ENCODE assay signal across 10 cellular contexts in genomic region chr10:83680470-83680891, GRCh38.
DNase-seq lines count a peak whose midpoint lies in the region; ATAC-seq and TF ChIP-seq lines count a peak whose summit lies in the region.
"Had no signal": no experiment of that assay in that cellular context is flagged by ENCODE, and none has a peak within 500 bp of the region (broad histone marks: within the 10 kb centered on the region; RNA-seq: fewer than 3 reads in every experiment).

No MANE protein-coding gene starts in this region.

- no peak overlapping the region for H2BK5ac ChIP-seq in mesenchymal stem cell (ENCODE audit: low read depth, low read length, poor library complexity, severe bottlenecking)

- H3K27ac ChIP-seq in mesenchymal stem cell (ENCODE audit: low read length, poor library complexity, severe bottlenecking) (no peak overlapping the region), ascending aorta (no peak overlapping the region)
- H3K27ac ChIP-seq in CD8-positive, alpha-beta T cell (ENCODE audit: low read depth, low read length), result no peak overlapping the region
- H3K27ac ChIP-seq: A549 had no signal

- H3K18ac ChIP-seq in mesenchymal stem cell (ENCODE audit: low read depth in 1 of 2, low read length in 2 of 2), result no peak overlapping the region

- H2BK120ac ChIP-seq in mesenchymal stem cell (ENCODE audit: low read depth, low read length), result no peak overlapping the region

- peaks cover 3% of the 10 kb centered on the region for H3K4me1 Mint-ChIP-seq in CD8-positive, alpha-beta T cell (ENCODE audit: low read depth)

- H3K4me3 Mint-ChIP-seq in CD8-positive, alpha-beta T cell, result no peak overlapping the region

- no peak overlapping the region for H2BK15ac ChIP-seq in mesenchymal stem cell (ENCODE audit: low read depth, poor library complexity, severe bottlenecking)

- WGBS in mesenchymal stem cell, result 85% methylated on average over 5 of the region's 7 CpGs

- no peak overlapping the region for H4K91ac ChIP-seq in mesenchymal stem cell (ENCODE audit: low read length)

- no peaks in the 10 kb centered on the region for H3K36me3 ChIP-seq in mesenchymal stem cell (ENCODE audit: control insufficient read depth in 1 of 2, insufficient read depth in 2 of 2, low read depth in 1 of 2, low read length in 2 of 2)
- H3K36me3 ChIP-seq in ascending aorta, result no peaks in the 10 kb centered on the region
- no peaks in the 10 kb centered on the region for H3K36me3 ChIP-seq in CD8-positive, alpha-beta T cell (ENCODE audit: insufficient read depth, low read length)

- DNase-seq in NCI-H2171 treated with DMSO at 0.1 percent for 48 hours (lab: John Stamatoyannopoulos, UW) (peak; percentile 31), NCI-H2171 (lab: John Stamatoyannopoulos, UW) (no peak), mesenchymal stem cell (no peak), ascending aorta (ENCODE audit: low spot score in 2 of 2) (no peak), NCI-H1105 (lab: John Stamatoyannopoulos, UW) (no peak)
- DNase-seq in CD8-positive, alpha-beta T cell, result no peak
- DNase-seq: NCI-H69 had no signal

- no peak overlapping the region for H3K14ac ChIP-seq in mesenchymal stem cell (ENCODE audit: low read length in 2 of 2)

- H3K27me3 Mint-ChIP-seq in CD8-positive, alpha-beta T cell (ENCODE audit: low read depth), result no peaks in the 10 kb centered on the region

- CTCF ChIA-PET in CD8-positive, alpha-beta T cell (lab: Charles Lee), result no interaction called here

- ATAC-seq in GM21576 (IDR thresholded peaks at IDR 0.05; ENCODE audit: unreplicated experiment) (peak; percentile 98), HG03457 (IDR thresholded peaks at IDR 0.05; ENCODE audit: unreplicated experiment) (peak; percentile 97)
- no peak for ATAC-seq in CD8-positive, alpha-beta T cell
- ATAC-seq: A549 had no signal

- no peak overlapping the region for H3K4me3 ChIP-seq in mesenchymal stem cell (ENCODE audit: insufficient read depth in 1 of 2, low read depth in 1 of 2, low read length in 2 of 2)
- H3K4me3 ChIP-seq in ascending aorta, result no peak overlapping the region
- no peak overlapping the region for H3K4me3 ChIP-seq in CD8-positive, alpha-beta T cell (ENCODE audit: low read depth, low read length)
- H3K4me3 ChIP-seq: A549 had no signal

- no peak overlapping the region for H2BK12ac ChIP-seq in mesenchymal stem cell (ENCODE audit: low read length in 2 of 2)

- no peak overlapping the region for H3K9ac ChIP-seq in mesenchymal stem cell (ENCODE audit: low read length)

- POLR2A ChIA-PET in CD8-positive, alpha-beta T cell (lab: Charles Lee), result no interaction called here

- H2AFZ ChIP-seq in mesenchymal stem cell (ENCODE audit: low read depth, low read length), result no peak overlapping the region

- no peaks in the 10 kb centered on the region for H3K9me3 ChIP-seq in mesenchymal stem cell (ENCODE audit: control insufficient read depth, low read length)
- no peaks in the 10 kb centered on the region for H3K9me3 ChIP-seq in ascending aorta
- no peaks in the 10 kb centered on the region for H3K9me3 ChIP-seq in CD8-positive, alpha-beta T cell (ENCODE audit: low read length)
- H3K9me3 ChIP-seq: A549 had no signal

- TF ChIP-seq CTCF in ascending aorta (IDR thresholded peaks at IDR 0.05), result no peak
- TF ChIP-seq CTCF in CD8-positive, alpha-beta T cell (IDR thresholded peaks at IDR 0.05), result no peak

- no peak overlapping the region for H3K4ac ChIP-seq in mesenchymal stem cell (ENCODE audit: low read depth in 1 of 2, low read length in 2 of 2)

- H3K27me3 ChIP-seq in mesenchymal stem cell (ENCODE audit: control insufficient read depth in 1 of 2, insufficient read depth in 1 of 2, low read length in 2 of 2), result no peaks in the 10 kb centered on the region
- H3K27me3 ChIP-seq in ascending aorta, result no peaks in the 10 kb centered on the region
- no peaks in the 10 kb centered on the region for H3K27me3 ChIP-seq in CD8-positive, alpha-beta T cell (ENCODE audit: insufficient read depth, low read length)

- H3K4me2 ChIP-seq in mesenchymal stem cell (ENCODE audit: low read length, poor library complexity, severe bottlenecking), result no peak overlapping the region
- H3K4me2 ChIP-seq: A549 had no signal

- H3K4me1 ChIP-seq in mesenchymal stem cell (ENCODE audit: control insufficient read depth, insufficient read depth, low read depth, low read length) (peaks cover 5% of the 10 kb centered on the region), ascending aorta (no peaks in the 10 kb centered on the region)
- no peaks in the 10 kb centered on the region for H3K4me1 ChIP-seq in CD8-positive, alpha-beta T cell (ENCODE audit: insufficient read depth, low read length)
- H3K4me1 ChIP-seq: A549 had no signal

- H3K9me3 Mint-ChIP-seq in CD8-positive, alpha-beta T cell, result no peaks in the 10 kb centered on the region

- intact Hi-C loops in ascending aorta (cut with DNase I), result no loop called here
- intact Hi-C loops in CD8-positive, alpha-beta T cell (cut with DNase I, micrococcal nuclease), result no loop called here

- no peaks in the 10 kb centered on the region for H3K79me1 ChIP-seq in mesenchymal stem cell (replicated peaks; ENCODE audit: low read length, poor library complexity, severe bottlenecking)

- peak overlapping the region; percentile 12 for H4K8ac ChIP-seq in mesenchymal stem cell (ENCODE audit: low read length)

- H3K27ac Mint-ChIP-seq in CD8-positive, alpha-beta T cell, result no peak overlapping the region

- H2AK5ac ChIP-seq in mesenchymal stem cell (ENCODE audit: low read length, severe bottlenecking), result no peak overlapping the region

- no peaks in the 10 kb centered on the region for H3K36me3 Mint-ChIP-seq in CD8-positive, alpha-beta T cell

- H3K23ac ChIP-seq in mesenchymal stem cell (ENCODE audit: low read length in 2 of 2), result no peak overlapping the region
